ENCODE assay signal across 11 cellular contexts in the genomic region with DNA sequence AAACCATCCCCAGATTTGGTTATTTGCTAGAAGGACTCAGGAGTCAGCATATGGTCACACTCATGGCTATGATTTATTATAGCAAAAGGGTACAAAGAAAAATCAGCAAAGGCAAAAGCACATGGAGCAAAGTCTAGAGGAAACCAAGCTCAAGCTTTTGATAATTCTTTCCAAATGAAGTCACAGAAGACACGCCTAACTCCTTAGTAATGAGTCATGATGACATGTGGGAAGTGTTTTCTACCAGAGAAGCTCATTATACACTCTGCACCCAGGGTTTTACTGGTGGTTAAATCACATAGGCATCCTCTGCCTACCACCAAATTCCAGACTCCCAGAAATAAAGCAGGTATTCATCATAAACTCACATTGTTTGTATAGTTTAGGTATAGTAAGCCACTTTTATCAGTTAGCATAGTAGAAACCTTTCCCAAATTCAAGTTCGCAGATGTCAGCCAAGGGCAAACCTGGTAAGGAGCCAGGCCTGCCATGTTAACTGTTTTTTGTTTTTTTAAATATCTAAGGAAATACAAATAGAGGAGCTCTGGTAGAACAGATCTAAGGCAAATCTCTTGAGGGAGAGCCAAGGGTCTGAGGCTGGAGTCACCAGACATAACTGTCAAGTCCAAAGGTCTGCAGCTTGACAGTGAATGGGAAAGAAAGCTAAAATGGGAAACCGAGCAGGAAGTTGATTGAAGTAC. TPM values are rescaled to one million over a fixed set of nuclear protein-coding genes. Genes with fewer than 3 reads are reported as not detected.
A peak's percentile ranks its signal among the peaks of the same experiment; 100 is the strongest.
DNase-seq lines count a peak whose midpoint lies in the region; ATAC-seq, FAIRE-seq and TF ChIP-seq lines count a peak whose summit lies in the region.
"Had no signal": no experiment of that assay in that cellular context is flagged by ENCODE, and none has a peak within 500 bp of the region (broad histone marks: within the 10 kb centered on the region; RNA-seq: fewer than 3 reads in every experiment).

No MANE protein-coding gene starts in this region.

- BruUV-seq in A673 (replicated peaks; lab: Mats Ljungman, UMichigan): no TSS peak

- DNase-seq in A673 (ENCODE audit: low spot score) (peak; percentile 62), choroid plexus epithelial cell (ENCODE audit: low read depth) (peak; percentile 94), mesendoderm (peak; percentile 90), SKM-1 (lab: John Stamatoyannopoulos, UW; ENCODE audit: unreplicated experiment) (no peak), GM12891 (ENCODE audit: insufficient read length, low spot score) (no peak)
- DNase-seq in activated T-cell treated with anti-CD3 and anti-CD28 coated beads, Interleukin-2, amount 50 U/mL, for 48 hours: no peak
- DNase-seq: activated naive CD8-positive, alpha-beta T cell treated with anti-CD3 and anti-CD28 coated beads, Interleukin-2, amount 10 ng/mL, durations not matched to agents 7 days and 5 days; DND-41; occipital lobe had no signal

- H3K4me1 ChIP-seq in A673 (ENCODE audit: insufficient read depth, low read length, poor library complexity, severe bottlenecking) (no peaks in the 10 kb centered on the region), HUES48 (ENCODE audit: control insufficient read depth, insufficient read depth, low read length) (no peaks in the 10 kb centered on the region), mesendoderm (ENCODE audit: control insufficient read depth, low read depth, low read length) (no peaks in the 10 kb centered on the region)

- H2BK5ac ChIP-seq in mesendoderm (ENCODE audit: low read length): no peak overlapping the region

- H3K18ac ChIP-seq in mesendoderm (ENCODE audit: low read length): no peak overlapping the region

- H2BK15ac ChIP-seq in mesendoderm (replicated peaks; ENCODE audit: low read depth): no peak overlapping the region

- intact Hi-C loops in A673 (cut with micrococcal nuclease; ENCODE audit: unreplicated experiment): no loop called here

- FAIRE-seq in GM12891 (lab: Jason Lieb, UNC): no peak

- H3K27me3 ChIP-seq in A673 (replicated peaks; ENCODE audit: insufficient read depth, low read depth, low read length, poor library complexity) (no peaks in the 10 kb centered on the region), HUES48 (ENCODE audit: control insufficient read depth, insufficient read depth, low read length) (no peaks in the 10 kb centered on the region), mesendoderm (ENCODE audit: insufficient read depth, low read length, poor library complexity) (no peaks in the 10 kb centered on the region)

- ATAC-seq in GM18517 (IDR thresholded peaks at IDR 0.05; ENCODE audit: unreplicated experiment): no peak

- H3K4me3 ChIP-seq in A673 (ENCODE audit: low read depth, low read length, poor library complexity, severe bottlenecking) (no peak overlapping the region), HUES48 (ENCODE audit: low read depth, low read length) (no peak overlapping the region), choroid plexus epithelial cell (ENCODE audit: low read depth, low read length) (no peak overlapping the region), mesendoderm (ENCODE audit: low read length) (no peak overlapping the region)

- H3K9ac ChIP-seq in HUES48 (ENCODE audit: low read depth, low read length) (no peak overlapping the region), mesendoderm (ENCODE audit: low read length) (no peak overlapping the region)

- no peak overlapping the region for H4K8ac ChIP-seq in mesendoderm (ENCODE audit: low read depth, low read length)

- no peak for TF ChIP-seq CTCF in A673 (conservative IDR thresholded peaks at IDR 0.05; ENCODE audit: low read depth, low read length)
- TF ChIP-seq CTCF in choroid plexus epithelial cell (conservative IDR thresholded peaks at IDR 0.05; ENCODE audit: low read depth, low read length): no peak

- no peak overlapping the region for H3K4me2 ChIP-seq in mesendoderm (ENCODE audit: low read length)

- no peaks in the 10 kb centered on the region for H3K79me2 ChIP-seq in mesendoderm (ENCODE audit: control insufficient read depth, insufficient read depth, low read length)

- H4K5ac ChIP-seq in mesendoderm (ENCODE audit: low read length): no peak overlapping the region

- no peak overlapping the region for H3K4ac ChIP-seq in mesendoderm (ENCODE audit: low read depth, low read length)

- CTCF ChIA-PET in A673 (lab: Charles Lee): no interaction called here

- H3K79me1 ChIP-seq in mesendoderm (ENCODE audit: low read length): no peaks in the 10 kb centered on the region

- POLR2A ChIA-PET in A673 (lab: Charles Lee; ENCODE audit: low non-redundant PET): no interaction called here

- H2BK120ac ChIP-seq in mesendoderm (ENCODE audit: low read depth, low read length): no peak overlapping the region

- no peak overlapping the region for H2AK5ac ChIP-seq in mesendoderm (ENCODE audit: low read length)

- no peak overlapping the region for H3K27ac ChIP-seq in A673 (ENCODE audit: low read depth, low read length, poor library complexity, severe bottlenecking)
- H3K27ac ChIP-seq in HUES48 (ENCODE audit: low read depth, low read length): peak overlapping the region; percentile 21
- H3K27ac ChIP-seq in mesendoderm (ENCODE audit: low read depth, low read length): no peak overlapping the region

- WGBS in mesendoderm (ENCODE audit: extremely low coverage, insufficient coverage, low lambda C conversion rate): no CpG with 5 or more reads among the region's 3 CpGs

- H3K36me3 ChIP-seq in A673 (ENCODE audit: insufficient read depth, low read length, poor library complexity, severe bottlenecking) (no peaks in the 10 kb centered on the region), HUES48 (ENCODE audit: control insufficient read depth, insufficient read depth, low read length) (no peaks in the 10 kb centered on the region), mesendoderm (ENCODE audit: control insufficient read depth, insufficient read depth, low read length) (no peaks in the 10 kb centered on the region)

- H3K56ac ChIP-seq in mesendoderm (ENCODE audit: low read length): no peak overlapping the region

- TF ChIP-seq POLR2A in GM12891 (IDR thresholded peaks at IDR 0.05; ENCODE audit: low read depth, low read length): no peak

- no peak overlapping the region for H3K23ac ChIP-seq in mesendoderm (ENCODE audit: low read length)

- H3K9me3 ChIP-seq in A673 (ENCODE audit: low read depth, low read length, poor library complexity, severe bottlenecking) (no peaks in the 10 kb centered on the region), HUES48 (ENCODE audit: control insufficient read depth, insufficient read depth, low read length) (no peaks in the 10 kb centered on the region)

TF ChIP-seq in GM12891, 5 proteins besides CTCF, POLR2A, EP300 and RAD21:
- no peak for TF ChIP-seq POU2F2 (IDR thresholded peaks at IDR 0.05; ENCODE audit: low read depth, low read length)
- TF ChIP-seq TAF1 (IDR thresholded peaks at IDR 0.05; ENCODE audit: low read depth, low read length): no peak
- TF ChIP-seq SPI1 (IDR thresholded peaks at IDR 0.05; ENCODE audit: low read depth, low read length): no peak
- TF ChIP-seq POLR2AphosphoS5 (IDR thresholded peaks at IDR 0.05; ENCODE audit: low read depth, low read length): no peak
- no peak for TF ChIP-seq PAX5 (IDR thresholded peaks at IDR 0.05; ENCODE audit: insufficient read depth, low read length, severe bottlenecking)

RNA-seq across cellular contexts. Expression of a gene that starts 15.4 kb away (rescaled TPM):
- total RNA-seq in A673 (2021): 10.2 and 17.1 TPM in 2 replicates
- polyA plus RNA-seq in mesendoderm (2013, experiment 1 of 2): 13.4 TPM
- polyA plus RNA-seq in mesendoderm (2013, experiment 2 of 2): 13.7 TPM
- polyA plus RNA-seq in GM12891 (2012; ENCODE audit: low read depth, missing spikeins): 10.6 TPM

Comparison
In these comparisons a context has a peak if more than half of its experiments do, and no peak if none do; other contexts are left out.
1. DNase-seq: peak in A673 (single experiment), choroid plexus epithelial cell (single experiment) and mesendoderm (single experiment); none in SKM-1 (single experiment), activated T-cell treated with anti-CD3 and anti-CD28 coated beads, Interleukin-2, amount 50 U/mL, for 48 hours (0 of 2) and GM12891 (single experiment).